In the genomic region with DNA sequence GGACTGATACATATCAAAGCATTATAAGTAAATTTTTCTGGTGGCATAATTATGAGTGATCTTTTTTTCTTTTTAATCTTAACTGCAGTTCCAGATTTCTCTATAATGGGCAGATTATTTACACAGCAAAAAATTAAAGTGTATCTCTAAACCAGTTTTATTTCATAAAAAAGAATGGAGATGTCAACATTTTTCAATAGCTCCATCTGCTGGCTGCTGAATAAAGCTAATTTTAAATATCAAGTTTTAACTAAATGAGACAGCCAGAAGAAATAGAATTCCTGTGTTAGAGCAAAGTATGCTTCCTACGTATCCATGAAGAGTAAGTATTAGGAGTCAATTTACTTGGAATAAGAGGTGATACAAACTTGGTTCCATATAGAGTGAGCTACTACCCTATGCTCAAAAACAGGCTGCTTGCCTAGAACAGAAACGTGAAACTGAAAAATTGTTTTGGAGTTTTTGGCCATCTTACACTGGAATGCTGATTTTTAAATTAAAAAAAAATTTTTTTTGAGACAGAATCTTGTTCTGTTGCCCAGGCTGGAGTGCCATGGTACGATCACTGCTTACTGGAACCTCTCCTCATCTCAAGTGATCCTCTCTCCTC, we compare ENCODE assay signal across 1 cellular context.
TF ChIP-seq lines count a peak whose summit lies in the region.

No MANE protein-coding gene starts in this region.

TF ChIP-seq in liver, 16 proteins besides CTCF, POLR2A, EP300 and RAD21 (continued from another document):
- TF ChIP-seq ZBTB33 (IDR thresholded peaks at IDR 0.05) (no peak), FOXA2 (IDR thresholded peaks at IDR 0.05) (no peak), REST (IDR thresholded peaks at IDR 0.05) (no peak), TAF1 (conservative IDR thresholded peaks at IDR 0.05) (no peak)
- TF ChIP-seq, protein P1, sequence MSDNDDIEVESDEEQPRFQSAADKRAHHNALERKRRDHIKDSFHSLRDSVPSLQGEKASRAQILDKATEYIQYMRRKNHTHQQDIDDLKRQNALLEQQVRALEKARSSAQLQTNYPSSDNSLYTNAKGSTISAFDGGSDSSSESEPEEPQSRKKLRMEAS (IDR thresholded peaks at IDR 0.05), result no peak
